In genomic region chr4:134906404-134907023, GRCh38 we compare ENCODE assay signal across 9 cellular contexts.
DNase-seq lines count a peak whose midpoint lies in the region; ATAC-seq lines count a peak whose summit lies in the region.
"Had no signal": no experiment of that assay in that cellular context is flagged by ENCODE, and none has a peak within 500 bp of the region (broad histone marks: within the 10 kb centered on the region; RNA-seq: fewer than 3 reads in every experiment).

No MANE protein-coding gene starts in this region.

- peaks cover 1 to 50% (median 9%) of the 10 kb centered on the region in 9 donors for H3K9me3 Mint-ChIP-seq in naive thymus-derived CD8-positive, alpha-beta T cell

- H3K36me3 Mint-ChIP-seq in naive thymus-derived CD8-positive, alpha-beta T cell: no peaks in the 10 kb centered on the region

- no peak for ATAC-seq in HG03354 (IDR thresholded peaks at IDR 0.05; ENCODE audit: poor library complexity, severe bottlenecking, unreplicated experiment)
- ATAC-seq in naive thymus-derived CD8-positive, alpha-beta T cell: no peak

- no peaks in the 10 kb centered on the region for H3K27me3 ChIP-seq in H7 (ENCODE audit: control insufficient read depth, insufficient read depth, low read length)

- H3K4me3 ChIP-seq in H7 (ENCODE audit: insufficient read depth, low read depth, low read length): no peak overlapping the region

- DNase-seq in A172 (ENCODE audit: low spot score) (peak; percentile 20), H7 (peak; percentile 2), SHP77 treated with DMSO at 0.1 percent for 48 hours (lab: John Stamatoyannopoulos, UW) (peak; percentile 0), hepatic stellate cell (ENCODE audit: low spot score) (peak; percentile 1), HK-2 (ENCODE audit: unreplicated experiment) (no peak), NCI-H2196 (lab: John Stamatoyannopoulos, UW; ENCODE audit: unreplicated experiment) (no peak)
- no peak for DNase-seq in naive thymus-derived CD8-positive, alpha-beta T cell
- DNase-seq: activated CD4-positive, alpha-beta T cell treated with anti-CD3 and anti-CD28 coated beads for 1 hour had no signal

- H3K4me3 Mint-ChIP-seq in naive thymus-derived CD8-positive, alpha-beta T cell: no peak overlapping the region

- no peaks in the 10 kb centered on the region for H3K27me3 Mint-ChIP-seq in naive thymus-derived CD8-positive, alpha-beta T cell

- POLR2A ChIA-PET in naive thymus-derived CD8-positive, alpha-beta T cell (lab: Charles Lee): no interaction called here

- H3K36me3 ChIP-seq in H7 (replicated peaks; ENCODE audit: control insufficient read depth, insufficient read depth, low read length): no peaks in the 10 kb centered on the region

- H3K27ac Mint-ChIP-seq in naive thymus-derived CD8-positive, alpha-beta T cell: no peak overlapping the region

- H3K4me1 Mint-ChIP-seq in naive thymus-derived CD8-positive, alpha-beta T cell: no peaks in the 10 kb centered on the region

Comparison
In these comparisons a context has a peak if more than half of its experiments do, and no peak if none do; other contexts are left out.
1. DNase-seq: peak in A172 (single experiment), H7 (single experiment), SHP77 treated with DMSO at 0.1 percent for 48 hours (single experiment) and hepatic stellate cell (single experiment); none in HK-2 (single experiment), naive thymus-derived CD8-positive, alpha-beta T cell (0 of 10) and NCI-H2196 (single experiment).